In the genomic region with DNA sequence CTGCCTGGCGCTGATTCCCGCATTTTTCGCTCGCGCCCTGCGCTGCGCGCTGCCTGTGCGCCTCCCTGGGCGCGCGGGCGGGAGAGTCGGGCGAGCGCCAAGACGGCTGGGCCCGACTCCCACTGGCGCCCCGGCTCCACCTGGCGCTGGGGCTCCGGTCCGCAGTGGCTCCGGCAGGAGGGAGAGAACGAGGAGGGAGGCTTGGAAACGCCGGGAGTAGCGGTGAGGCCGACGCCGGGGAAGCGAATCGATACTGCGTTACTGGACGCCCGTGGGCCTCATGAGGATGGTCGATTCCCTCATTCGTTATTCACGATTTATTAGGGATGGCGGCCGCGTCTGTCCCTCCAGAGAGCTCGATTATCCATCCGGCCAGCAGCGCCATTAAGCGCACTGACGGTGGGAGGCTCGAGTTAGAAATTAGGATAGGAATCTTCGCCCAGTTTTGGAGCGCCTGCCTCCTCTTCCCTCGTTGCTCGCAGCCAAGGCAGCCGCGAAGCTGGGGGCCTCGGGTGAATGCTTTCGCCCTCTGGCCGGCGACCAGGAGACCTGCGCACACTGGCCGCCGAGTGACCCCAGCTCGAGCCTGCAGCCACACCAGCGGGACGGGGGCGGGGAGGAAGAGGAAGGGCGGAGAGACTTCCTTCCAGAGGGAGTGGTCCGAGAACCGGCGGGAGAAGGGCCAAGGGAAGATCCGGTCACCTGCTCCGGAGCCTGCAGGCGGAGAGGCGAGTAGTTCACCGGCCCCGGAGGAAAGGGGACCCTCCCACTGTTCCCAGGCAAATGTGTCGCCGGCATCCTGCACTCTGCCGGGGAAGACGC, we compare ENCODE assay signal across 8 cellular contexts. TPM values are rescaled to one million over a fixed set of nuclear protein-coding genes. Genes with fewer than 3 reads are reported as not detected.
DNase-seq lines count a peak whose midpoint lies in the region; ATAC-seq, FAIRE-seq and TF ChIP-seq lines count a peak whose summit lies in the region.

No MANE protein-coding gene starts in this region.

- no peaks in the 10 kb centered on the region for H3K27me3 ChIP-seq in BE2C
- no peaks in the 10 kb centered on the region for H3K27me3 ChIP-seq in GM23248 (replicated peaks; ENCODE audit: insufficient read depth)
- H3K27me3 ChIP-seq in NT2/D1 (ENCODE audit: insufficient read depth, insufficient read length), result peaks cover 17% of the 10 kb centered on the region
- H3K27me3 ChIP-seq in bronchial epithelial cell (ENCODE audit: control insufficient read depth, insufficient read depth, low read length), result no peaks in the 10 kb centered on the region
- no peaks in the 10 kb centered on the region for H3K27me3 ChIP-seq in keratinocyte (ENCODE audit: control insufficient read depth, extremely low read depth, insufficient read depth, low read length)
- H3K27me3 ChIP-seq in spleen (replicated peaks in 1 of 7), result peaks cover 0 to 70% (median 41%) of the 10 kb centered on the region in 7 donors

- peak overlapping the region; percentile 78 for H2AFZ ChIP-seq in GM23248
- peak overlapping the region; percentile 64 for H2AFZ ChIP-seq in keratinocyte (ENCODE audit: control insufficient read depth, low read length)

- in situ Hi-C loops in GM23248 (cut with MboI), result no loop called here

- peaks cover 55% of the 10 kb centered on the region for H3K79me2 ChIP-seq in GM23248 (ENCODE audit: insufficient read depth)
- H3K79me2 ChIP-seq in keratinocyte (ENCODE audit: control insufficient read depth, insufficient read depth, low read length), result peaks cover 47% of the 10 kb centered on the region

- H3K9ac ChIP-seq in GM23248 (peak overlapping the region; percentile 75), NT2/D1 (ENCODE audit: insufficient read length, low read depth) (peak overlapping the region; percentile 98), keratinocyte (ENCODE audit: control insufficient read depth, extremely low read depth, insufficient read depth, low read length) (peak overlapping the region; percentile 60)

- intact Hi-C loops in spleen (cut with DNase I; ENCODE audit: low total_unique reads), result no loop called here

- H3K36me3 ChIP-seq in BE2C, result peaks cover 8% of the 10 kb centered on the region
- H3K36me3 ChIP-seq in GM23248 (ENCODE audit: low read depth), result no peaks in the 10 kb centered on the region
- peaks cover 26% of the 10 kb centered on the region for H3K36me3 ChIP-seq in NT2/D1 (ENCODE audit: insufficient read depth, insufficient read length, low read length)
- H3K36me3 ChIP-seq in bronchial epithelial cell (ENCODE audit: control insufficient read depth, insufficient read depth, low read length), result peaks cover 1% of the 10 kb centered on the region
- H3K36me3 ChIP-seq in keratinocyte (ENCODE audit: control insufficient read depth in 2 of 2, extremely low read depth in 1 of 2, insufficient read depth in 2 of 2, low read length in 2 of 2), result peaks cover under 1 to 3% of the 10 kb centered on the region in 2 experiments
- peaks cover 0 to 11% (median 4%) of the 10 kb centered on the region in 6 donors for H3K36me3 ChIP-seq in spleen

- H3K9me2 ChIP-seq in GM23248 (ENCODE audit: insufficient read depth), result no peaks in the 10 kb centered on the region

- no peak for ATAC-seq in GM18907 (IDR thresholded peaks at IDR 0.05; ENCODE audit: unreplicated experiment)

- H3K9me1 ChIP-seq in keratinocyte (ENCODE audit: control insufficient read depth, extremely low read depth, insufficient read depth, low read length), result peaks cover 7% of the 10 kb centered on the region

- peak overlapping the region; percentile 96 for H3K4me2 ChIP-seq in GM23248 (ENCODE audit: unreplicated experiment)
- peak overlapping the region; percentile 87 for H3K4me2 ChIP-seq in keratinocyte (ENCODE audit: control insufficient read depth, extremely low read depth, insufficient read depth, low read depth, low read length)

- DNase-seq in BE2C (peak; percentile 73), GM23248 (peak; percentile 65), NT2/D1 (ENCODE audit: low read depth, low spot score) (no peak), bronchial epithelial cell (ENCODE audit: low read depth) (no peak), keratinocyte (ENCODE audit: low read depth, low spot score) (no peak), spleen (peak; percentile 91), 8988T (no peak)

- WGBS in GM23248 (ENCODE audit: low coverage in 1 of 2, low lambda C conversion rate in 2 of 2, missing lambda C conversion rate in 2 of 2), 2 experiments, result 0 to 2% methylated on average over 61 to 68 of the region's 79 CpGs
- WGBS in spleen, 5 donors, result 1 to 2% (median 1%) methylated on average over 48 to 79 of the region's 79 CpGs

- FAIRE-seq in bronchial epithelial cell (lab: Jason Lieb, UNC) (no peak), keratinocyte (lab: Jason Lieb, UNC) (no peak)

- peak in 1 of 3 donors; percentile 35 for TF ChIP-seq POLR2A in spleen (IDR thresholded peaks at IDR 0.05)

- dilution Hi-C loops in keratinocyte (cut with MboI; ENCODE audit: extremely low pct_ligation_motif_present, low sequenced_read_pairs), result no loop called here

- H3K4me1 ChIP-seq in BE2C (peaks cover 23% of the 10 kb centered on the region), GM23248 (ENCODE audit: insufficient read depth) (peaks cover 20% of the 10 kb centered on the region), NT2/D1 (ENCODE audit: insufficient read depth, insufficient read length) (peaks cover 13% of the 10 kb centered on the region), keratinocyte (ENCODE audit: control insufficient read depth, extremely low read depth, insufficient read depth, low read length) (peaks cover 27% of the 10 kb centered on the region), spleen (peaks cover 54 to 95% (median 82%) of the 10 kb centered on the region in 6 donors)

- H3K4me3 ChIP-seq in BE2C (ENCODE audit: low read depth, low read length), result peak overlapping the region; percentile 96
- peak overlapping the region; percentile 76 for H3K4me3 ChIP-seq in GM23248
- peak overlapping the region; percentile 84 for H3K4me3 ChIP-seq in NT2/D1 (ENCODE audit: insufficient read length, low read depth)
- H3K4me3 ChIP-seq in bronchial epithelial cell (ENCODE audit: low read depth, low read length), result peak overlapping the region; percentile 89
- peak overlapping the region; percentile 73 to 95 (median 82) for H3K4me3 ChIP-seq in keratinocyte (ENCODE audit: control insufficient read depth in 2 of 3, extremely low read depth in 1 of 3, insufficient read depth in 2 of 3, low read depth in 1 of 3, low read length in 3 of 3)
- peak overlapping the region; percentile 34 to 86 (median 60) for H3K4me3 ChIP-seq in spleen

- H4K20me1 ChIP-seq in GM23248 (ENCODE audit: insufficient read depth) (no peaks in the 10 kb centered on the region), keratinocyte (ENCODE audit: control insufficient read depth, extremely low read depth, insufficient read depth, low read length) (peaks cover 2% of the 10 kb centered on the region)

- peak overlapping the region; percentile 50 for H3K27ac ChIP-seq in GM23248
- H3K27ac ChIP-seq in keratinocyte (ENCODE audit: control insufficient read depth, insufficient read depth, low read length), result peak overlapping the region; percentile 20
- H3K27ac ChIP-seq in spleen, result peak overlapping the region; percentile 77 to 96 (median 92)

- peaks cover 4% of the 10 kb centered on the region; the same call in 1 of the 2 replicates for H3F3A ChIP-seq in GM23248 (ENCODE audit: insufficient read depth)

- no peaks in the 10 kb centered on the region for H3K9me3 ChIP-seq in BE2C
- no peaks in the 10 kb centered on the region for H3K9me3 ChIP-seq in GM23248 (ENCODE audit: low read depth)
- H3K9me3 ChIP-seq in NT2/D1 (ENCODE audit: insufficient read depth, low read length), result no peaks in the 10 kb centered on the region
- no peaks in the 10 kb centered on the region for H3K9me3 ChIP-seq in keratinocyte (ENCODE audit: control insufficient read depth, low read depth, low read length)
- H3K9me3 ChIP-seq in spleen, result no peaks in the 10 kb centered on the region

- TF ChIP-seq CTCF in BE2C (IDR thresholded peaks at IDR 0.05; ENCODE audit: low read depth, low read length) (no peak), bronchial epithelial cell (IDR thresholded peaks at IDR 0.05; ENCODE audit: insufficient read depth, low read length, severe bottlenecking) (no peak), keratinocyte (optimal IDR thresholded peaks at IDR 0.05 in 1 of 3, IDR thresholded peaks at IDR 0.05 in 1 of 3, conservative IDR thresholded peaks at IDR 0.05 in 1 of 3; ENCODE audit: extremely low read depth in 1 of 3, insufficient read depth in 2 of 3, low read length in 3 of 3) (no peak), spleen (IDR thresholded peaks at IDR 0.05 in 8 of 11, conservative IDR thresholded peaks at IDR 0.05 in 3 of 11) (no peak)

RNA-seq across cellular contexts. Expression of a gene that starts 1.3 kb away (rescaled TPM):
- 232 TPM for polyA plus RNA-seq in BE2C (2012; ENCODE audit: insufficient read depth, insufficient read length, low read depth)
- 3.5 and 3.8 TPM in 2 replicates for total RNA-seq in GM23248 (2014; rRNA removed; shearing (Covaris generic))
- polyA plus RNA-seq in GM23248 (2016; fragmentation: Nextera tagmentation; extraction: Ambion mirVana), result 4.6 and 5.5 TPM in 2 replicates
- 1.1 and 2.3 TPM in 2 replicates for total RNA-seq in bronchial epithelial cell
- polyA plus RNA-seq in keratinocyte, result 3.3 to 6.9 TPM (median 4.1 TPM) in 3 replicates
- 14.1 TPM for polyA plus RNA-seq in keratinocyte (2011; ENCODE audit: low read depth)
- polyA plus RNA-seq in keratinocyte (2011; cell fraction: cytosol; rRNA removed), result 6.6 and 11.6 TPM in 2 replicates
- polyA plus RNA-seq in keratinocyte (2011; cell fraction: nucleus; rRNA removed), result 10.1 and 12.5 TPM in 2 replicates
- polyA plus RNA-seq in keratinocyte (2012; ENCODE audit: low replicate concordance), result 14.9 and 19.0 TPM in 2 replicates
- 3.1 to 24.6 TPM (median 5.8 TPM) in 3 replicates for polyA minus RNA-seq in keratinocyte
- polyA minus RNA-seq in keratinocyte (2011; cell fraction: cytosol; rRNA and poly(A)+ RNA removed), result 15.5 TPM
- polyA minus RNA-seq in keratinocyte (2011; cell fraction: nucleus; rRNA and poly(A)+ RNA removed), result 3.2 and 6.3 TPM in 2 replicates
- total RNA-seq in spleen, result 10 to 100 TPM; 13.1 to 57.6 (median 25.7) TPM
- 10 to 100 TPM; 13.7 to 28.5 (median 25.7) TPM for polyA plus RNA-seq in spleen

RNA-seq across cellular contexts. Expression of a gene that starts 3.1 kb away (rescaled TPM):
- polyA plus RNA-seq in BE2C (2012; ENCODE audit: insufficient read depth, insufficient read length, low read depth), result 471 TPM
- total RNA-seq in GM23248 (2014; rRNA removed; shearing (Covaris generic)), result 149 and 227 TPM in 2 replicates
- polyA plus RNA-seq in GM23248 (2016; fragmentation: Nextera tagmentation; extraction: Ambion mirVana) (308 and 310 TPM in 2 replicates), keratinocyte (294 to 346 TPM (median 316 TPM) in 3 replicates), spleen (100 to 1,000 TPM; 199 to 235 (median 214) TPM)
- total RNA-seq in bronchial epithelial cell (273 and 288 TPM in 2 replicates), spleen (100 to 1,000 TPM; 119 to 182 (median 162) TPM)
- polyA plus RNA-seq in keratinocyte (2011; ENCODE audit: low read depth), result 56.5 TPM
- polyA plus RNA-seq in keratinocyte (2011; cell fraction: cytosol; rRNA removed), result 303 and 332 TPM in 2 replicates
- 227 and 268 TPM in 2 replicates for polyA plus RNA-seq in keratinocyte (2011; cell fraction: nucleus; rRNA removed)
- 178 and 256 TPM in 2 replicates for polyA plus RNA-seq in keratinocyte (2012; ENCODE audit: low replicate concordance)
- polyA minus RNA-seq in keratinocyte, result 224 to 376 TPM (median 273 TPM) in 3 replicates
- 175 TPM for polyA minus RNA-seq in keratinocyte (2011; cell fraction: cytosol; rRNA and poly(A)+ RNA removed)
- 65.1 and 65.2 TPM in 2 replicates for polyA minus RNA-seq in keratinocyte (2011; cell fraction: nucleus; rRNA and poly(A)+ RNA removed)

RNA-seq across cellular contexts. Expression of a gene that starts 19.3 kb away (rescaled TPM):
- 56.3 TPM for polyA plus RNA-seq in BE2C (2012; ENCODE audit: insufficient read depth, insufficient read length, low read depth)
- 6.1 and 7.2 TPM in 2 replicates for total RNA-seq in GM23248 (2014; rRNA removed; shearing (Covaris generic))
- polyA plus RNA-seq in GM23248 (2016; fragmentation: Nextera tagmentation; extraction: Ambion mirVana) (44.6 and 49.9 TPM in 2 replicates), keratinocyte (10.4 to 25.6 TPM (median 17.1 TPM) in 3 replicates), spleen (10 to 100 TPM; 11.2 to 27.5 (median 24.0) TPM)
- total RNA-seq in bronchial epithelial cell (2.9 and 4.4 TPM in 2 replicates), spleen (10 to 100 TPM in 4 of 7 donors, 1 to 10 TPM in 3; 4.9 to 22.2 (median 11.5) TPM)
- polyA plus RNA-seq in keratinocyte (2011; ENCODE audit: low read depth), result 2.1 TPM
- polyA plus RNA-seq in keratinocyte (2011; cell fraction: cytosol; rRNA removed), result 11.2 and 20.0 TPM in 2 replicates
- 4.3 and 4.5 TPM in 2 replicates for polyA plus RNA-seq in keratinocyte (2011; cell fraction: nucleus; rRNA removed)
- 15.6 and 35.2 TPM in 2 replicates for polyA plus RNA-seq in keratinocyte (2012; ENCODE audit: low replicate concordance)
- polyA minus RNA-seq in keratinocyte, result 4.9 to 16.3 TPM (median 5.5 TPM) in 3 replicates
- polyA minus RNA-seq in keratinocyte (2011; cell fraction: cytosol; rRNA and poly(A)+ RNA removed), result 12.9 TPM
- 1.7 and 2.9 TPM in 2 replicates for polyA minus RNA-seq in keratinocyte (2011; cell fraction: nucleus; rRNA and poly(A)+ RNA removed)

RNA-seq across cellular contexts. Expression of a gene that starts 44.4 kb away (rescaled TPM):
- 139 TPM for polyA plus RNA-seq in BE2C (2012; ENCODE audit: insufficient read depth, insufficient read length, low read depth)
- total RNA-seq in GM23248 (2014; rRNA removed; shearing (Covaris generic)), result 13.5 and 18.9 TPM in 2 replicates
- 2.4 and 3.1 TPM in 2 replicates for polyA plus RNA-seq in GM23248 (2016; fragmentation: Nextera tagmentation; extraction: Ambion mirVana)
- 10.8 and 14.2 TPM in 2 replicates for total RNA-seq in bronchial epithelial cell
- 17.4 to 18.1 TPM (median 17.7 TPM) in 3 replicates for polyA plus RNA-seq in keratinocyte
- polyA plus RNA-seq in keratinocyte (2011; ENCODE audit: low read depth), result 20.2 TPM
- polyA plus RNA-seq in keratinocyte (2011; cell fraction: cytosol; rRNA removed), result 7.7 and 11.0 TPM in 2 replicates
- polyA plus RNA-seq in keratinocyte (2011; cell fraction: nucleus; rRNA removed), result 46.1 and 53.2 TPM in 2 replicates
- 14.3 and 16.5 TPM in 2 replicates for polyA plus RNA-seq in keratinocyte (2012; ENCODE audit: low replicate concordance)
- polyA minus RNA-seq in keratinocyte, result 23.1 to 34.2 TPM (median 24.0 TPM) in 3 replicates
- 28.6 TPM for polyA minus RNA-seq in keratinocyte (2011; cell fraction: cytosol; rRNA and poly(A)+ RNA removed)
- polyA minus RNA-seq in keratinocyte (2011; cell fraction: nucleus; rRNA and poly(A)+ RNA removed), result 25.5 and 29.3 TPM in 2 replicates
- total RNA-seq in spleen, result 100 to 1,000 TPM; 112 to 244 (median 183) TPM
- polyA plus RNA-seq in spleen, result 100 to 1,000 TPM in 1 of 3 donors, 10 to 100 TPM in 2; 27.3 to 124 (median 35.5) TPM

RNA-seq across cellular contexts. Expression of a gene that starts 49.9 kb away (rescaled TPM):
- 82.6 TPM for polyA plus RNA-seq in BE2C (2012; ENCODE audit: insufficient read depth, insufficient read length, low read depth)
- total RNA-seq in GM23248 (2014; rRNA removed; shearing (Covaris generic)), result 43.6 and 65.8 TPM in 2 replicates
- polyA plus RNA-seq in GM23248 (2016; fragmentation: Nextera tagmentation; extraction: Ambion mirVana) (12.8 and 13.4 TPM in 2 replicates), keratinocyte (26.4 to 29.2 TPM (median 29.2 TPM) in 3 replicates), spleen (10 to 100 TPM; 11.4 to 21.3 (median 12.2) TPM)
- total RNA-seq in bronchial epithelial cell (15.5 and 21.9 TPM in 2 replicates), spleen (10 to 100 TPM; 30.9 to 48.4 (median 42.9) TPM)
- 9.8 TPM for polyA plus RNA-seq in keratinocyte (2011; ENCODE audit: low read depth)
- polyA plus RNA-seq in keratinocyte (2011; cell fraction: cytosol; rRNA removed), result 23.8 and 24.4 TPM in 2 replicates
- polyA plus RNA-seq in keratinocyte (2011; cell fraction: nucleus; rRNA removed), result 40.8 and 42.6 TPM in 2 replicates
- polyA plus RNA-seq in keratinocyte (2012; ENCODE audit: low replicate concordance), result 7.6 and 31.4 TPM in 2 replicates
- polyA minus RNA-seq in keratinocyte, result 64.5 to 72.1 TPM (median 67.2 TPM) in 3 replicates
- 27.4 TPM for polyA minus RNA-seq in keratinocyte (2011; cell fraction: cytosol; rRNA and poly(A)+ RNA removed)
- 12.5 and 27.8 TPM in 2 replicates for polyA minus RNA-seq in keratinocyte (2011; cell fraction: nucleus; rRNA and poly(A)+ RNA removed)

Comparison
In these comparisons a context has a peak if more than half of its experiments do, and no peak if none do; other contexts are left out.
1. DNase-seq: peak in BE2C (single experiment), GM23248 (single experiment) and spleen (single experiment); none in NT2/D1 (single experiment), bronchial epithelial cell (single experiment), keratinocyte (single experiment) and 8988T (single experiment).
2. H3K27ac ChIP-seq: peak in every context shown above with its lines; median percentile 92 in spleen; 50 in GM23248; 20 in keratinocyte.
3. Peak in every context shown above with its lines, with median percentiles within 50 percentile points of each other: H3K4me3 ChIP-seq and H3K9ac ChIP-seq.